Comparison of ENCODE assay signal across 8 cellular contexts in genomic region chr7:66681491-66682349, GRCh38. TPM values are rescaled to one million over a fixed set of nuclear protein-coding genes. Genes with fewer than 3 reads are reported as not detected.
DNase-seq lines count a peak whose midpoint lies in the region; ATAC-seq and TF ChIP-seq lines count a peak whose summit lies in the region.

No MANE protein-coding gene starts in this region.

- H3K27me3 ChIP-seq in PC-9 (ENCODE audit: insufficient read depth, low read depth) (no peaks in the 10 kb centered on the region), esophagus squamous epithelium (no peaks in the 10 kb centered on the region)

- peak overlapping the region; percentile 85 for H3K4me2 ChIP-seq in PC-9

- no peaks in the 10 kb centered on the region for H3K9me2 ChIP-seq in PC-9 (ENCODE audit: insufficient read depth)

- ATAC-seq in GM21723 (IDR thresholded peaks at IDR 0.05; ENCODE audit: unreplicated experiment) = peak; percentile 88

- no peaks in the 10 kb centered on the region for H3K36me3 ChIP-seq in PC-9 (ENCODE audit: low read depth)
- no peaks in the 10 kb centered on the region for H3K36me3 ChIP-seq in esophagus squamous epithelium

- CTCF ChIA-PET in PC-9 (lab: Charles Lee) = no interaction called here

- H3K9me3 ChIP-seq in PC-9 (ENCODE audit: insufficient read depth, low read depth) (no peaks in the 10 kb centered on the region), esophagus squamous epithelium (no peaks in the 10 kb centered on the region)

- TF ChIP-seq CTCF in PC-9 (conservative IDR thresholded peaks at IDR 0.05) (no peak), esophagus squamous epithelium (IDR thresholded peaks at IDR 0.05) (peak in 1 of 6 experiments; percentile 11)

- POLR2A ChIA-PET in PC-9 (lab: Charles Lee; ENCODE audit: unreplicated experiment) = interaction anchor here (0.7 kb wide), 1 partner anchor 581 kb away, joined by 4 read pairs; no protein-coding TSS in a partner anchor

- no peaks in the 10 kb centered on the region; the same call in 1 of the 2 replicates for H4K20me1 ChIP-seq in PC-9 (ENCODE audit: insufficient read depth)

- in situ Hi-C loops in KBM-7 (cut with MboI; ENCODE audit: low pct_unique_long_range_greater_than_20kb, low sequenced_read_pairs) = no loop called here

- TSS peak; percentile 81 for BruUV-seq in PC-9 (replicated peaks; lab: Mats Ljungman, UMichigan)

- WGBS in esophagus squamous epithelium, 2 donors = 15 to 17% methylated on average over 2 to 9 of the region's 78 CpGs

- intact Hi-C loops in PC-9 (cut with micrococcal nuclease; ENCODE audit: unreplicated experiment) = loop anchor here (1.0 to 2.0 kb wide), 3 partner anchors 27 to 89 kb away; partner anchors contain the start of gene RABGEF1
- intact Hi-C loops in esophagus squamous epithelium (cut with DNase I) = loop anchor here (10.0 kb wide), 1 partner anchor 53 kb away; no protein-coding TSS in a partner anchor

- peak overlapping the region; percentile 77 for H3K27ac ChIP-seq in PC-9
- peak overlapping the region; percentile 96 to 100 (median 98) for H3K27ac ChIP-seq in esophagus squamous epithelium

- H3K4me1 ChIP-seq in PC-9 (replicated peaks; ENCODE audit: insufficient read depth) = peaks cover 11% of the 10 kb centered on the region
- H3K4me1 ChIP-seq in esophagus squamous epithelium = peaks cover 10 to 53% (median 20%) of the 10 kb centered on the region in 3 donors

- peaks cover 13% of the 10 kb centered on the region; the same call in 1 of the 2 replicates for H3F3A ChIP-seq in PC-9 (ENCODE audit: insufficient read depth, low read depth)

- peaks cover 47% of the 10 kb centered on the region for H3K79me2 ChIP-seq in PC-9 (ENCODE audit: low read depth)

- H2AFZ ChIP-seq in PC-9 = peak overlapping the region; percentile 89

- TF ChIP-seq POLR2A in esophagus squamous epithelium (IDR thresholded peaks at IDR 0.05) = peak in 3 of 4 donors; percentile 94 to 97 (median 94)

- H3K4me3 ChIP-seq in PC-9 = peak overlapping the region; percentile 89
- peak overlapping the region; percentile 67 to 89 (median 72) for H3K4me3 ChIP-seq in esophagus squamous epithelium

- peak; percentile 99 for DNase-seq in DMS53 (lab: John Stamatoyannopoulos, UW)
- DNase-seq in KBM-7 = peak; percentile 94
- DNase-seq in PC-9 = peak; percentile 91 to 96
- peak; percentile 96 to 97 for DNase-seq in activated T-cell treated with anti-CD3 and anti-CD28 coated beads, Interleukin-2, amount 50 U/mL, for 48 hours
- DNase-seq in esophagus squamous epithelium (lab: John Stamatoyannopoulos, UW) = peak; percentile 82
- DNase-seq in myocyte (ENCODE audit: low read depth) = peak; percentile 97
- peak; percentile 92 to 93 for DNase-seq in stimulated activated CD8-positive, alpha-beta memory T cell treated with anti-CD3 and anti-CD28 coated beads, Interleukin-7, amount 100 ng/mL, for 4 hours (ENCODE audit: low read depth in 2 of 2)

RNA-seq across cellular contexts. Expression of gene KCTD7, which starts 53.0 kb away (rescaled TPM):
- 7.1 and 9.8 TPM in 2 replicates for total RNA-seq in PC-9 (2021)
- 1 to 10 TPM in 3 of 4 donors, under 1 TPM in 1; 0.99 to 6.1 (median 3.5) TPM for total RNA-seq in esophagus squamous epithelium
- 19.7 and 25.8 TPM in 2 replicates for total RNA-seq in myocyte
- polyA plus RNA-seq in myocyte (2012) = 34.3 TPM

RNA-seq across cellular contexts. Expression of gene RABGEF1, which starts 58.8 kb away (rescaled TPM):
- 31.2 and 35.2 TPM in 2 replicates for total RNA-seq in PC-9 (2021)
- 10 to 100 TPM; 27.8 to 48.9 (median 33.5) TPM for total RNA-seq in esophagus squamous epithelium
- 40.7 and 48.1 TPM in 2 replicates for total RNA-seq in myocyte
- polyA plus RNA-seq in myocyte (2012) = 26.6 TPM

Comparison
In these comparisons a context has a peak if more than half of its experiments do, and no peak if none do; other contexts are left out.
1. Peak in every context shown above with its lines: DNase-seq, ATAC-seq, H3K4me3 ChIP-seq and H3K27ac ChIP-seq.